Comparison of ENCODE assay signal across 11 cellular contexts in genomic region chr7:36283171-36283570, GRCh38.
A peak's percentile ranks its signal among the peaks of the same experiment; 100 is the strongest.
DNase-seq lines count a peak whose midpoint lies in the region; ATAC-seq and TF ChIP-seq lines count a peak whose summit lies in the region.
"Had no signal": no experiment of that assay in that cellular context is flagged by ENCODE, and none has a peak within 500 bp of the region (broad histone marks: within the 10 kb centered on the region; RNA-seq: fewer than 3 reads in every experiment).

No MANE protein-coding gene starts in this region.

- CTCF ChIA-PET in activated CD8-positive, alpha-beta memory T cell treated with anti-CD3 and anti-CD28 coated beads, Interleukin-2, amount 10 ng/mL, durations not matched to agents 7 days and 5 days (lab: Charles Lee): no interaction called here

- H3K27me3 Mint-ChIP-seq in activated CD8-positive, alpha-beta memory T cell treated with anti-CD3 and anti-CD28 coated beads, Interleukin-2, amount 10 ng/mL, durations not matched to agents 7 days and 5 days: peaks cover 17% of the 10 kb centered on the region
- H3K27me3 Mint-ChIP-seq in memory B cell (peaks cover 14% of the 10 kb centered on the region), natural killer cell (ENCODE audit: low read depth in 2 of 2) (peaks cover 8 to 11% of the 10 kb centered on the region in 2 donors)

- H3K36me3 ChIP-seq in subcutaneous abdominal adipose tissue (ENCODE audit: control insufficient read depth in 5 of 5, insufficient read depth in 5 of 5, low read length in 5 of 5): peaks cover 0 to 30% (median 22%) of the 10 kb centered on the region in 5 donors
- no peaks in the 10 kb centered on the region for H3K36me3 ChIP-seq in vagina

- H3K9me3 ChIP-seq in subcutaneous abdominal adipose tissue (ENCODE audit: control insufficient read depth in 5 of 5, low read length in 5 of 5): no peaks in the 10 kb centered on the region
- no peaks in the 10 kb centered on the region for H3K9me3 ChIP-seq in vagina
- H3K9me3 ChIP-seq: left ventricle myocardium inferior had no signal

- no peak overlapping the region for H3K4me3 ChIP-seq in subcutaneous abdominal adipose tissue (ENCODE audit: low read depth in 1 of 5, low read length in 5 of 5)
- H3K4me3 ChIP-seq in vagina: no peak overlapping the region
- H3K4me3 ChIP-seq: left ventricle myocardium inferior had no signal

- TF ChIP-seq CTCF in vagina (IDR thresholded peaks at IDR 0.05) (no peak), natural killer cell (IDR thresholded peaks at IDR 0.05) (no peak)

- H3K36me3 Mint-ChIP-seq in activated CD8-positive, alpha-beta memory T cell treated with anti-CD3 and anti-CD28 coated beads, Interleukin-2, amount 10 ng/mL, durations not matched to agents 7 days and 5 days: peaks cover 1% of the 10 kb centered on the region
- no peaks in the 10 kb centered on the region for H3K36me3 Mint-ChIP-seq in memory B cell
- no peaks in the 10 kb centered on the region for H3K36me3 Mint-ChIP-seq in natural killer cell

- peaks cover 22 to 96% (median 91%) of the 10 kb centered on the region in 5 donors for H3K4me1 ChIP-seq in subcutaneous abdominal adipose tissue (ENCODE audit: control insufficient read depth in 5 of 5, insufficient read depth in 5 of 5, low read length in 5 of 5)
- peaks cover 65% of the 10 kb centered on the region for H3K4me1 ChIP-seq in vagina

- ATAC-seq in activated CD8-positive, alpha-beta memory T cell treated with anti-CD3 and anti-CD28 coated beads, Interleukin-2, amount 10 ng/mL, durations not matched to agents 7 days and 5 days: no peak
- ATAC-seq in memory B cell (ENCODE audit: low read depth) (no peak), natural killer cell (no peak)

- H3K27ac ChIP-seq in subcutaneous abdominal adipose tissue (ENCODE audit: low read depth, low read length) (peak overlapping the region; percentile 79), vagina (no peak overlapping the region)

- no peak for DNase-seq in activated CD8-positive, alpha-beta memory T cell treated with anti-CD3 and anti-CD28 coated beads, Interleukin-2, amount 10 ng/mL, durations not matched to agents 7 days and 5 days
- no peak for DNase-seq in activated CD8-positive, alpha-beta memory T cell treated with anti-CD3 and anti-CD28 coated beads for 24 hours
- peak; percentile 38 for DNase-seq in T-helper 22 cell (ENCODE audit: low read depth)
- DNase-seq in memory B cell (ENCODE audit: low spot score in 2 of 2): no peak
- no peak for DNase-seq in vagina (ENCODE audit: extremely low spot score in 2 of 2)
- no peak for DNase-seq in NCI-H2227 (lab: John Stamatoyannopoulos, UW; ENCODE audit: unreplicated experiment)
- no peak for DNase-seq in natural killer cell
- DNase-seq: NCI-H2171 had no signal

- H3K27me3 ChIP-seq in subcutaneous abdominal adipose tissue (ENCODE audit: control insufficient read depth in 5 of 5, insufficient read depth in 4 of 5, low read length in 5 of 5) (no peaks in the 10 kb centered on the region), vagina (no peaks in the 10 kb centered on the region)

- H3K4me1 Mint-ChIP-seq in activated CD8-positive, alpha-beta memory T cell treated with anti-CD3 and anti-CD28 coated beads, Interleukin-2, amount 10 ng/mL, durations not matched to agents 7 days and 5 days: peaks cover 79% of the 10 kb centered on the region
- H3K4me1 Mint-ChIP-seq in memory B cell: peaks cover 39% of the 10 kb centered on the region
- H3K4me1 Mint-ChIP-seq in natural killer cell: peaks cover 28 to 38% of the 10 kb centered on the region in 2 donors

- no peaks in the 10 kb centered on the region for H3K9me3 Mint-ChIP-seq in activated CD8-positive, alpha-beta memory T cell treated with anti-CD3 and anti-CD28 coated beads, Interleukin-2, amount 10 ng/mL, durations not matched to agents 7 days and 5 days (ENCODE audit: low read depth)
- H3K9me3 Mint-ChIP-seq in memory B cell (no peaks in the 10 kb centered on the region), natural killer cell (no peaks in the 10 kb centered on the region)
- H3K9me3 Mint-ChIP-seq: activated naive CD4-positive, alpha-beta T cell treated with anti-CD3 and anti-CD28 coated beads, Interleukin-2, amount 50 U/mL, for 72 hours had no signal

- H3K27ac Mint-ChIP-seq in activated CD8-positive, alpha-beta memory T cell treated with anti-CD3 and anti-CD28 coated beads, Interleukin-2, amount 10 ng/mL, durations not matched to agents 7 days and 5 days: peak overlapping the region; percentile 22
- H3K27ac Mint-ChIP-seq in memory B cell: peak overlapping the region; percentile 89
- H3K27ac Mint-ChIP-seq in natural killer cell: no peak overlapping the region

- no peak overlapping the region for H3K9ac ChIP-seq in subcutaneous abdominal adipose tissue (ENCODE audit: low read length in 5 of 5)

- intact Hi-C loops in vagina (cut with DNase I): no loop called here
- intact Hi-C loops in natural killer cell (cut with micrococcal nuclease): no loop called here

- TF ChIP-seq POLR2A in vagina (IDR thresholded peaks at IDR 0.05): no peak

- no peak overlapping the region for H3K4me3 Mint-ChIP-seq in activated CD8-positive, alpha-beta memory T cell treated with anti-CD3 and anti-CD28 coated beads, Interleukin-2, amount 10 ng/mL, durations not matched to agents 7 days and 5 days
- H3K4me3 Mint-ChIP-seq in memory B cell (peak overlapping the region; percentile 27), natural killer cell (no peak overlapping the region)

Comparison
In these comparisons a context has a peak if more than half of its experiments do, and no peak if none do; other contexts are left out.
1. H3K27ac Mint-ChIP-seq: peak in activated CD8-positive, alpha-beta memory T cell treated with anti-CD3 and anti-CD28 coated beads, Interleukin-2, amount 10 ng/mL, durations not matched to agents 7 days and 5 days (single experiment) and memory B cell (single experiment); none in natural killer cell (0 of 2).